ENCODE assay signal across 8 cellular contexts in the genomic region with DNA sequence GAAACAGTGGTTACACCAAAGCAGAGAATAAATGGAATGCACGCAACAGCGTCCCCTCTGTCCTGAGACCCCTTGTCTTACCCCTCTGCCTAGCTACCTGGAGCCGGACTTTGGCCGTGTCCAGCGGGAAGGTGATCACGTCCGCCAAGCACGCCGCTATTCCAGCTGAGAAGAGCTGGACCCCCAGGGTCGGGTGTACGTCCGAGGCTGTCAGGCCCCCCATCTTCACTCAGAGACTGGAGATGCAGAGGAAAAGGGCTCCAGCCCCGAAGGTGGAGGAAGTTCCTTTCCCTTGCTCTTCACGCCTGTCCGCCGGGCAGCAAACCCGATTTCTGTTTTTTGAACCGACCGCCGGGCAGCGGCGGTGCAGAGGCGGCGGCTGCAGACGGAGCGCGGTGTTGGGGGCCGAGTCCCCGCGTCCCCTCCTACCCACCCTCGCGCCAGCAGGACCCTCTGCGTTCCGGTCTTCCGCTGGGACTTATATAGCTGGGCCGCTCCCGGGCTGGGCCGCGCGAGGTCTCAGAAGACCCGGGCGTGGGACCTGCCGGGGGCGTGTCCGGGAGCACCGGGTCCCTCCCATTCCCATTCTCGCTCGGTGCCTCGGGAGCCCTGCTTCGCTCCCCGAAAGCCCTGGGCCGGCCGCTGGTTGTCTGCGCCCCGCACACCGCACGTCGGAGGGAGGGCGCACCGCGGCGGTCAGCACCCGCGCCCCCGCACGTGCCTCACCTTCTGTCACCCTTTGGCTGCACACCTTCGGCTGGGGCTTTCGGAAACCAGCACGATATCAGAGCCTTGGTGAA. TPM values are rescaled to one million over a fixed set of nuclear protein-coding genes. Genes with fewer than 3 reads are reported as not detected.
DNase-seq lines count a peak whose midpoint lies in the region; ATAC-seq, FAIRE-seq and TF ChIP-seq lines count a peak whose summit lies in the region.

A gene with protein sequence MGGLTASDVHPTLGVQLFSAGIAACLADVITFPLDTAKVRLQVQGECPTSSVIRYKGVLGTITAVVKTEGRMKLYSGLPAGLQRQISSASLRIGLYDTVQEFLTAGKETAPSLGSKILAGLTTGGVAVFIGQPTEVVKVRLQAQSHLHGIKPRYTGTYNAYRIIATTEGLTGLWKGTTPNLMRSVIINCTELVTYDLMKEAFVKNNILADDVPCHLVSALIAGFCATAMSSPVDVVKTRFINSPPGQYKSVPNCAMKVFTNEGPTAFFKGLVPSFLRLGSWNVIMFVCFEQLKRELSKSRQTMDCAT (minus strand): TSS at position 455 of the 800 bp plus-strand sequence. CDS start 232 bp downstream, at position 223.

- no peak within 1 kb of the TSS for H3K18ac ChIP-seq in mesendoderm (ENCODE audit: low read length)

- TF ChIP-seq CTCF in AG04450 (IDR thresholded peaks at IDR 0.05; ENCODE audit: low read depth, low read length) (no peak), vagina (IDR thresholded peaks at IDR 0.05) (no peak)

- H3K4ac ChIP-seq in mesendoderm (ENCODE audit: low read depth, low read length): no peak within 1 kb of the TSS

- H2BK5ac ChIP-seq in mesendoderm (ENCODE audit: low read length): no peak within 1 kb of the TSS

- peak within 1 kb of the TSS; percentile 46 for H3K9ac ChIP-seq in mesendoderm (ENCODE audit: low read length)

- no peak within 1 kb of the TSS for H3K27ac ChIP-seq in AG04450 (ENCODE audit: low read depth, low read length)
- no peak within 1 kb of the TSS for H3K27ac ChIP-seq in ectodermal cell (ENCODE audit: insufficient read depth, low read depth, low read length, poor library complexity, severe bottlenecking)
- no peak within 1 kb of the TSS for H3K27ac ChIP-seq in mesendoderm (ENCODE audit: low read depth, low read length)
- H3K27ac ChIP-seq in vagina: no peak within 1 kb of the TSS

- no peak for FAIRE-seq in HTR-8/SVneo (lab: Jason Lieb, UNC)

- no peak within 1 kb of the TSS for H2BK15ac ChIP-seq in mesendoderm (replicated peaks; ENCODE audit: low read depth)

- H3K36me3 ChIP-seq in ectodermal cell (ENCODE audit: control insufficient read depth, insufficient read depth, low read length) (no peaks in the 10 kb centered on the region), mesendoderm (ENCODE audit: control insufficient read depth, insufficient read depth, low read length) (no peaks in the 10 kb centered on the region), vagina (no peaks in the 10 kb centered on the region)

- peak within 1 kb of the TSS; percentile 77 for H3K56ac ChIP-seq in mesendoderm (ENCODE audit: low read length)

- no peak within 1 kb of the TSS for H2AK5ac ChIP-seq in mesendoderm (ENCODE audit: low read length)

- DNase-seq in AG04450 (ENCODE audit: low read depth, low spot score): no peak
- peak; percentile 29 for DNase-seq in HTR-8/SVneo (ENCODE audit: insufficient read length, low spot score)
- DNase-seq in mesendoderm: peak; percentile 61
- DNase-seq in vagina (ENCODE audit: extremely low spot score in 2 of 2): no peak

- H3K27me3 ChIP-seq in AG04450 (ENCODE audit: control insufficient read depth, insufficient read depth, low read length): peaks cover 72% of the 10 kb centered on the region
- peaks cover 70% of the 10 kb centered on the region for H3K27me3 ChIP-seq in ectodermal cell (ENCODE audit: control insufficient read depth, insufficient read depth, low read length, poor library complexity, severe bottlenecking)
- H3K27me3 ChIP-seq in mesendoderm (ENCODE audit: insufficient read depth, low read length, poor library complexity): peaks cover 29% of the 10 kb centered on the region
- no peaks in the 10 kb centered on the region for H3K27me3 ChIP-seq in vagina

- H3K4me3 ChIP-seq in AG04450 (ENCODE audit: low read depth, low read length): peak within 1 kb of the TSS; percentile 45
- H3K4me3 ChIP-seq in ectodermal cell (ENCODE audit: insufficient read depth, low read depth, low read length): peak within 1 kb of the TSS; percentile 34
- peak within 1 kb of the TSS; percentile 38 for H3K4me3 ChIP-seq in mesendoderm (ENCODE audit: low read length)
- H3K4me3 ChIP-seq in vagina: peak within 1 kb of the TSS; percentile 43 to 60

- H3K4me1 ChIP-seq in ectodermal cell (ENCODE audit: control insufficient read depth, insufficient read depth, low read length): peaks cover 12% of the 10 kb centered on the region
- H3K4me1 ChIP-seq in mesendoderm (ENCODE audit: control insufficient read depth, low read depth, low read length): peaks cover 3% of the 10 kb centered on the region
- H3K4me1 ChIP-seq in vagina: peaks cover 19% of the 10 kb centered on the region

- H3K9me3 ChIP-seq in AG04450 (ENCODE audit: control insufficient read depth, insufficient read depth, low read length) (peaks cover 7% of the 10 kb centered on the region), ectodermal cell (ENCODE audit: control insufficient read depth, low read length) (no peaks in the 10 kb centered on the region), vagina (peaks cover 6% of the 10 kb centered on the region)

- H4K5ac ChIP-seq in mesendoderm (ENCODE audit: low read length): no peak within 1 kb of the TSS

- ATAC-seq in GM21367 (IDR thresholded peaks at IDR 0.05; ENCODE audit: unreplicated experiment) (no peak), GM19397 (IDR thresholded peaks at IDR 0.05; ENCODE audit: unreplicated experiment) (no peak), HG03039 (IDR thresholded peaks at IDR 0.05; ENCODE audit: unreplicated experiment) (no peak)

- H3K4me2 ChIP-seq in mesendoderm (ENCODE audit: low read length): peak within 1 kb of the TSS; percentile 91

- no peak within 1 kb of the TSS for H4K8ac ChIP-seq in mesendoderm (ENCODE audit: low read depth, low read length)

- intact Hi-C loops in vagina (cut with DNase I): no loop called here

- CTCF ChIA-PET in AG04450 (lab: Charles Lee): interaction anchor here (0.6 kb wide), 2 partner anchors 51 to 237 kb away, joined by 3 read pairs; no protein-coding TSS in a partner anchor

- H3K79me1 ChIP-seq in mesendoderm (ENCODE audit: low read length): no peaks in the 10 kb centered on the region

- 1% methylated on average over 69 of the region's 69 CpGs for WGBS in ectodermal cell, 2 experiments
- no CpG with 5 or more reads among the region's 69 CpGs for WGBS in mesendoderm (ENCODE audit: extremely low coverage, insufficient coverage, low lambda C conversion rate)

- H3K79me2 ChIP-seq in mesendoderm (ENCODE audit: control insufficient read depth, insufficient read depth, low read length): no peaks in the 10 kb centered on the region

- no peak within 1 kb of the TSS for H2BK120ac ChIP-seq in mesendoderm (ENCODE audit: low read depth, low read length)

- H3K23ac ChIP-seq in mesendoderm (ENCODE audit: low read length): peak within 1 kb of the TSS; percentile 86

- POLR2A ChIA-PET in AG04450 (lab: Yijun Ruan, JAX): interaction anchor here (1.2 kb wide), 1 partner anchor 103 kb away, joined by 3 read pairs; no protein-coding TSS in a partner anchor

- TF ChIP-seq POLR2A in vagina (IDR thresholded peaks at IDR 0.05): no peak

RNA-seq across cellular contexts. Expression of the gene that starts here (rescaled TPM):
- polyA plus RNA-seq in AG04450 (2011; rRNA removed): not detected in 2 replicates
- not detected in 2 replicates for polyA minus RNA-seq in AG04450 (2011; rRNA and poly(A)+ RNA removed)
- not detected for polyA plus RNA-seq in ectodermal cell (2013, experiment 1 of 4)
- polyA plus RNA-seq in ectodermal cell (2013, experiment 2 of 4): not detected
- not detected for polyA plus RNA-seq in ectodermal cell (2013, experiment 3 of 4)
- polyA plus RNA-seq in ectodermal cell (2013, experiment 4 of 4): 0.16 TPM
- polyA plus RNA-seq in mesendoderm (2013, experiment 1 of 2): 0.52 TPM
- polyA plus RNA-seq in mesendoderm (2013, experiment 2 of 2): 0.52 TPM
- total RNA-seq in vagina: not detected

Comparison
In these comparisons a context has a peak if more than half of its experiments do, and no peak if none do; other contexts are left out.
1. DNase-seq: peak in HTR-8/SVneo (single experiment) and mesendoderm (single experiment); none in AG04450 (single experiment) and vagina (0 of 2).
2. Peak in every context shown above with its lines, with median percentiles within 50 percentile points of each other: H3K4me3 ChIP-seq.